ENCODE assay signal across 32 cellular contexts in the genomic region with DNA sequence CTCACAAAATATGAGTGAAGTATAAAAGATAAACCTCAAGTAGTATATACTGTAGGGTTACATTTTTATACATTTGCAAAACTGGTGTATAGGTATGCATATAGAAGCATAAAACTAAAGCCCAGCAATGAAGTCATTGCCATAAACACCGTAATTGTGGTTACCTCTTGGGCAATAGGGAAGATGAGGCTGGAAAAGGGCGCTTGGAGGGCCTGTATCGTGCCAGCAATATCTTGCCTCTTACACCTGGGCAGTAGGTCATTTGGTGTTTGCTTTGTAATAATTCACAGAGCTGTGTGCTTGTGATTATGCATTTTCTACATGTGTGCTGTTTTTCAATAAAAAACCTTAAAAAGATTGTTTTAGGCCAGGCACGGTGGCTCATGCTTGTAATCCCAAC.
"Had no signal": no experiment of that assay in that cellular context is flagged by ENCODE, and none has a peak within 500 bp of the region (broad histone marks: within the 10 kb centered on the region; RNA-seq: fewer than 3 reads in every experiment).

No MANE protein-coding gene starts in this region.

- H3K36me3 ChIP-seq: adrenal gland, brain microvascular endothelial cell, breast epithelium had no signal

- H3K9me3 ChIP-seq: adrenal gland, body of pancreas, breast epithelium had no signal

- ATAC-seq: activated CD8-positive, alpha-beta T cell treated with anti-CD3 and anti-CD28 coated beads for 36 hours; activated naive CD4-positive, alpha-beta T cell treated with anti-CD3 and anti-CD28 coated beads, Interleukin-2, amount 50 U/mL, for 72 hours; activated T-cell treated with anti-CD3 and anti-CD28 coated beads, Interleukin-2, amount 50 U/mL, for 4 hours; activated T-cell treated with anti-CD3 and anti-CD28 coated beads, Interleukin-2, amount 50 U/mL, for 72 hours; activated T-helper 17 cell treated with anti-CD3 and anti-CD28 coated beads, Interleukin-2, amount 50 U/mL, for 72 hours; body of pancreas had no signal

- H3K27ac ChIP-seq: adrenal gland, body of pancreas, brain microvascular endothelial cell, breast epithelium, VCaP had no signal

- H3K27me3 ChIP-seq: adrenal gland, body of pancreas, brain microvascular endothelial cell, breast epithelium had no signal

- DNase-seq: activated B cell treated with CpG ODN at 0.5 μM for 24 hours; activated CD4-positive, alpha-beta memory T cell treated with anti-CD3 and anti-CD28 coated beads for 36 hours; activated CD4-positive, alpha-beta T cell treated with anti-CD3 and anti-CD28 coated beads for 4 hours; activated CD4-positive, alpha-beta T cell treated with anti-CD3 and anti-CD28 coated beads, Interleukin-2, amount 10 ng/mL, durations not matched to agents 24 days and 14 days; activated CD4-positive, alpha-beta T cell treated with anti-CD3 and anti-CD28 coated beads, Interleukin-2, amount 50 U/mL, for 1 hour; activated CD4-positive, alpha-beta T cell treated with anti-CD3 and anti-CD28 coated beads, Interleukin-2, amount 50 U/mL, for 4 hours; activated CD4-positive, CD25-positive, alpha-beta regulatory T cell treated with anti-CD3 and anti-CD28 coated beads, Interleukin-2, amount 50 U/mL, for 72 hours; activated CD8-positive, alpha-beta memory T cell treated with anti-CD3 and anti-CD28 coated beads, Interleukin-2, amount 50 U/mL, for 4 hours; activated CD8-positive, alpha-beta T cell treated with anti-CD3 and anti-CD28 coated beads for 36 hours; activated effector memory CD4-positive, alpha-beta T cell treated with anti-CD3 and anti-CD28 coated beads, Interleukin-2, amount 50 U/mL, for 16 hours; activated gamma-delta T cell treated with Interleukin-2 at 50 U/mL for 16 hours; activated naive CD4-positive, alpha-beta T cell; activated naive CD4-positive, alpha-beta T cell treated with anti-CD3 and anti-CD28 coated beads for 36 hours; activated naive CD4-positive, alpha-beta T cell treated with anti-CD3 and anti-CD28 coated beads, Interleukin-2, amount 50 U/mL, for 16 hours; activated naive CD8-positive, alpha-beta T cell treated with anti-CD3 and anti-CD28 coated beads for 36 hours; activated T-cell treated with anti-CD3 and anti-CD28 coated beads for 4 hours; activated T-cell treated with anti-CD3 and anti-CD28 coated beads, Interleukin-2, amount 50 U/mL, for 1 hour; activated T-cell treated with anti-CD3 and anti-CD28 coated beads, Interleukin-2, amount 50 U/mL, for 4 hours; activated T-cell treated with anti-CD3 and anti-CD28 coated beads, Interleukin-2, amount 50 U/mL, for 72 hours; amniotic stem cell; aorta; body of pancreas; brain microvascular endothelial cell; central memory CD4-positive, alpha-beta T cell; T-helper 1 cell; T-helper 2 cell; T-helper 9 cell had no signal

- H3K4me3 ChIP-seq: adrenal gland, body of pancreas, breast epithelium had no signal

- H3K4me1 ChIP-seq: adrenal gland, body of pancreas, breast epithelium had no signal
